In the genomic region with DNA sequence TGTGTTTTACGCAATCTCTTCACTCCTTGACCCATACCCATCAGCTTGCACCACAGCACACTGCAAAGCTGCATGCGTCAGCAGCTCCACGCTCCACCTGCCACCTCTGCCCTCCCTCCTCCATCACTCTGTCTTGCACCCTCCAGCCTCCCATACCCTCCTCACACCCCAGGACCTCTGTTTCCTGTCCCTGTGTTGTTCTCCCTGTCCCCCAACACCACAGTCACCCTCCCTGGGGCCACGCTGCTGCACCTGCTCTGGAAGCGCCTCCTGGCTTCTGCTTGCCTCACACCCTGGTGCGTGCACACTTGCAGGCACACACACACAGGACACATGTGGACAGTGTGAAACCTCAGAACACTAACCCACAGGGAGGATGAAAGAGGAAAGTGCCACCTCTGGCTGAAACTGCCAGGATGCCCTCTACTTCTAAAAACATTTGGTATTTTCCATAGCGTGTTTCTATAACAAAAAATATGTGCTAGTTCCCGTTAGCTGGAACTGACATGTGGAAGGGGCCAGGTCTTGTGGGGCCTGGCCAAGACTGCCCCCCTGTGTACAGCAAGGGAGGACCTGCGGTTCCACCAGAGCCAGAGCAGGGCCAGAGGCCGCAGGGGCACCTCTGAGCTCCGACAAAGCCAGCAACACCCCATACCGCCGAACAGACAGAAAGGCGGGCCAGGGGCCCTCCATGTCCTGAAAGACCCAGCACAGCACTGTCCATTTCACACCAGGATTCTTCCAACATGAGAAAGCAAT, we compare ENCODE assay signal across 11 cellular contexts. TPM values are rescaled to one million over a fixed set of nuclear protein-coding genes. Genes with fewer than 3 reads are reported as not detected.
DNase-seq lines count a peak whose midpoint lies in the region; ATAC-seq, FAIRE-seq and TF ChIP-seq lines count a peak whose summit lies in the region.
"Had no signal": no experiment of that assay in that cellular context is flagged by ENCODE, and none has a peak within 500 bp of the region (broad histone marks: within the 10 kb centered on the region; RNA-seq: fewer than 3 reads in every experiment).

No MANE protein-coding gene starts in this region.

- no peaks in the 10 kb centered on the region for H3K9me3 ChIP-seq in CD4-positive, alpha-beta T cell (ENCODE audit: control insufficient read depth, low read length)
- no peaks in the 10 kb centered on the region for H3K9me3 ChIP-seq in right lobe of liver

- H3K4me3 Mint-ChIP-seq in CD4-positive, alpha-beta T cell, result no peak overlapping the region
- no peak overlapping the region for H3K4me3 Mint-ChIP-seq in activated naive CD8-positive, alpha-beta T cell treated with anti-CD3 and anti-CD28 coated beads, Interleukin-2, amount 10 ng/mL, durations not matched to agents 7 days and 5 days

- H3K4me3 ChIP-seq in right lobe of liver, result no peak overlapping the region

- H3K9me3 Mint-ChIP-seq in CD4-positive, alpha-beta T cell, result no peaks in the 10 kb centered on the region
- no peaks in the 10 kb centered on the region for H3K9me3 Mint-ChIP-seq in activated naive CD8-positive, alpha-beta T cell treated with anti-CD3 and anti-CD28 coated beads, Interleukin-2, amount 10 ng/mL, durations not matched to agents 7 days and 5 days

- no peak for TF ChIP-seq CTCF in CD4-positive, alpha-beta T cell (IDR thresholded peaks at IDR 0.05)
- no peak for TF ChIP-seq CTCF in right lobe of liver (IDR thresholded peaks at IDR 0.05)

- H3K4me1 Mint-ChIP-seq in CD4-positive, alpha-beta T cell (ENCODE audit: low read depth), result peaks cover 33% of the 10 kb centered on the region
- peaks cover 35% of the 10 kb centered on the region for H3K4me1 Mint-ChIP-seq in activated naive CD8-positive, alpha-beta T cell treated with anti-CD3 and anti-CD28 coated beads, Interleukin-2, amount 10 ng/mL, durations not matched to agents 7 days and 5 days

- no peaks in the 10 kb centered on the region for H3K36me3 ChIP-seq in right lobe of liver

- no peak overlapping the region for H3K27ac ChIP-seq in CD4-positive, alpha-beta T cell (ENCODE audit: low read depth, low read length)
- no peak overlapping the region for H3K27ac ChIP-seq in right lobe of liver

- no peaks in the 10 kb centered on the region for H3K27me3 Mint-ChIP-seq in CD4-positive, alpha-beta T cell
- H3K27me3 Mint-ChIP-seq in activated naive CD8-positive, alpha-beta T cell treated with anti-CD3 and anti-CD28 coated beads, Interleukin-2, amount 10 ng/mL, durations not matched to agents 7 days and 5 days, result no peaks in the 10 kb centered on the region

- intact Hi-C loops in CD4-positive, alpha-beta T cell (cut with DNase I, micrococcal nuclease), result no loop called here
- intact Hi-C loops in right lobe of liver (cut with DNase I), result no loop called here

- peak overlapping the region; percentile 55 for H3K27ac Mint-ChIP-seq in CD4-positive, alpha-beta T cell
- peak overlapping the region; percentile 61 for H3K27ac Mint-ChIP-seq in activated naive CD8-positive, alpha-beta T cell treated with anti-CD3 and anti-CD28 coated beads, Interleukin-2, amount 10 ng/mL, durations not matched to agents 7 days and 5 days

- H3K4me1 ChIP-seq in right lobe of liver, result peaks cover 0 to 29% (median 12%) of the 10 kb centered on the region in 4 donors

- H3K27me3 ChIP-seq in CD4-positive, alpha-beta T cell (ENCODE audit: control insufficient read depth, insufficient read depth, low read length), result no peaks in the 10 kb centered on the region
- H3K27me3 ChIP-seq in right lobe of liver, result no peaks in the 10 kb centered on the region

- FAIRE-seq in GM19239 (lab: Jason Lieb, UNC) (peak; percentile 58), RCC 7860 (lab: Jason Lieb, UNC) (no peak)
- FAIRE-seq: bronchial epithelial cell had no signal

- 46% methylated on average over 4 of the region's 14 CpGs for WGBS in right lobe of liver (ENCODE audit: insufficient coverage, low coverage, low lambda C conversion rate, missing lambda C conversion rate)

- CTCF ChIA-PET in CD4-positive, alpha-beta T cell (lab: Charles Lee), result interaction anchor here (1.7 kb wide), 1 partner anchor 10 kb away, joined by 3 read pairs; a partner anchor contains a TSS

- no peak for ATAC-seq in CD4-positive, alpha-beta T cell (ENCODE audit: poor library complexity)
- ATAC-seq in activated naive CD8-positive, alpha-beta T cell treated with anti-CD3 and anti-CD28 coated beads, Interleukin-2, amount 10 ng/mL, durations not matched to agents 7 days and 5 days (ENCODE audit: low read depth), result no peak
- peak; percentile 48 to 76 (median 72) for ATAC-seq in right lobe of liver

- POLR2A ChIA-PET in CD4-positive, alpha-beta T cell (lab: Charles Lee), result interaction anchor here (3.2 kb wide), 1 partner anchor 10 kb away, joined by 38 read pairs; a partner anchor contains a TSS
- POLR2A ChIA-PET in activated naive CD8-positive, alpha-beta T cell treated with anti-CD3 and anti-CD28 coated beads, Interleukin-2, amount 10 ng/mL, durations not matched to agents 7 days and 5 days (lab: Charles Lee), result interaction anchor here (0.6 to 6.1 kb wide), 2 partner anchors 10 to 245 kb away, joined by 9 to 44 read pairs; a partner anchor contains a TSS

- H3K36me3 Mint-ChIP-seq in CD4-positive, alpha-beta T cell (ENCODE audit: low read depth), result peaks cover 5% of the 10 kb centered on the region
- H3K36me3 Mint-ChIP-seq in activated naive CD8-positive, alpha-beta T cell treated with anti-CD3 and anti-CD28 coated beads, Interleukin-2, amount 10 ng/mL, durations not matched to agents 7 days and 5 days, result peaks cover 6% of the 10 kb centered on the region

- no peak for DNase-seq in CD4-positive, alpha-beta T cell
- DNase-seq in GM19239 (ENCODE audit: insufficient read length, low spot score) (no peak), right lobe of liver (peak in 1 of 3 donors; percentile 64), NCI-H187 treated with DMSO at 0.1 percent for 48 hours (lab: John Stamatoyannopoulos, UW) (no peak), NCI-H526 treated with DMSO at 0.1 percent for 48 hours (lab: John Stamatoyannopoulos, UW) (no peak), HuH-7.5 (ENCODE audit: low spot score) (no peak), RCC 7860 (ENCODE audit: low spot score) (no peak)
- no peak for DNase-seq in activated naive CD8-positive, alpha-beta T cell treated with anti-CD3 and anti-CD28 coated beads, Interleukin-2, amount 10 ng/mL, durations not matched to agents 7 days and 5 days
- DNase-seq: KG1, NCI-H2107 had no signal

- no peak for TF ChIP-seq POLR2A in right lobe of liver (IDR thresholded peaks at IDR 0.05)

RNA-seq across cellular contexts. Expression of a gene that starts 10.0 kb away (rescaled TPM):
- total RNA-seq in CD4-positive, alpha-beta T cell, result 10 to 100 TPM; 77.4 to 77.7 TPM
- 10 to 100 TPM; 49.5 to 50.4 TPM for total RNA-seq in activated naive CD8-positive, alpha-beta T cell treated with anti-CD3 and anti-CD28 coated beads, Interleukin-2, amount 10 ng/mL, durations not matched to agents 7 days and 5 days
- 10 to 100 TPM; 13.1 to 17.8 (median 16.2) TPM for total RNA-seq in right lobe of liver

RNA-seq across cellular contexts. Expression of a gene that starts 23.8 kb away (rescaled TPM):
- total RNA-seq in CD4-positive, alpha-beta T cell, result 10 to 100 TPM; 57.7 to 61.5 TPM
- 10 to 100 TPM; 51.6 to 54.7 TPM for total RNA-seq in activated naive CD8-positive, alpha-beta T cell treated with anti-CD3 and anti-CD28 coated beads, Interleukin-2, amount 10 ng/mL, durations not matched to agents 7 days and 5 days
- 10 to 100 TPM; 19.8 to 26.7 (median 21.5) TPM for total RNA-seq in right lobe of liver

RNA-seq across cellular contexts. Expression of a gene that starts 42.4 kb away (rescaled TPM):
- total RNA-seq in CD4-positive, alpha-beta T cell, result 10 to 100 TPM; 36.9 to 37.6 TPM
- 10 to 100 TPM; 49.6 to 51.3 TPM for total RNA-seq in activated naive CD8-positive, alpha-beta T cell treated with anti-CD3 and anti-CD28 coated beads, Interleukin-2, amount 10 ng/mL, durations not matched to agents 7 days and 5 days
- 10 to 100 TPM; 16.5 to 25.0 (median 17.7) TPM for total RNA-seq in right lobe of liver

Comparison
In these comparisons a context has a peak if more than half of its experiments do, and no peak if none do; other contexts are left out.
1. ATAC-seq: peak in right lobe of liver (4 of 4); none in CD4-positive, alpha-beta T cell (single experiment) and activated naive CD8-positive, alpha-beta T cell treated with anti-CD3 and anti-CD28 coated beads, Interleukin-2, amount 10 ng/mL, durations not matched to agents 7 days and 5 days (single experiment).